1 cellular context compared by ENCODE assay signal in the genomic region with DNA sequence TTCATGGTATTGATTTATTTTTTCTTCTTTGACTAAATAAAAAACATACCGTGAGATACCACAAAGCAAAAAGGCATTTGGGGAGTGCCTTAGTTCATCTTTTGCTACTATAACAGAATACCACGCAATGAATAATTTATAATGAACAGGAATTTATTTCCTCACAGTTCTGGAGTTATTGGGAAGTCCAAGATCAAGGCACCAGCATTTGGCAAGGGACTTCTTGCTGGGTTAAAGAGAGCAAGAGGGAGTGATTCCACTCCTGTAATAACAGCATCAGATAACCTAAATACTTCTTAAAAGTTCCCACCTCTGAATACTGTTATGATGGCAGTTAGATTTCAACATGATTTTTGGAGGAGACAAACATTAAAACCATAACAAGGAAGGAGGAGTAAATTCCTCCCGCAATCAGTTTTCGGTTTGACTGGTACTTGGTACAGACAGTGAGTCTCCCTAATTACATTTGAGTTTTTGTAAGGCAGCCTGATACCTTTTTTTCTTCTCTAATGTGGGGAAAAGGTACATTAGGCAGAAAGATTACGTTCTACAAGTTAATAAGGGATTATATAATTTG.
TF ChIP-seq lines count a peak whose summit lies in the region.

No MANE protein-coding gene starts in this region.

TF ChIP-seq in GM12878, 131 proteins besides CTCF, POLR2A, EP300 and RAD21:
- TF ChIP-seq NRF1 (conservative IDR thresholded peaks at IDR 0.05; ENCODE audit: low read depth, low read length) (no peak), PML (IDR thresholded peaks at IDR 0.05; ENCODE audit: low read length) (no peak), EED (IDR thresholded peaks at IDR 0.05; ENCODE audit: low read depth) (no peak), KLF5 (IDR thresholded peaks at IDR 0.05; ENCODE audit: partially characterized antibody) (no peak), YBX1 (IDR thresholded peaks at IDR 0.05) (no peak), NBN (IDR thresholded peaks at IDR 0.05) (no peak), KAT2A (conservative IDR thresholded peaks at IDR 0.05; ENCODE audit: control insufficient read depth, low read depth, low read length) (no peak), NR2F1 (conservative IDR thresholded peaks at IDR 0.05) (no peak), CBX5 (IDR thresholded peaks at IDR 0.05; ENCODE audit: low read depth) (no peak), USF2 (IDR thresholded peaks at IDR 0.05; ENCODE audit: borderline replicate concordance, low read depth, low read length) (no peak), LARP7 (IDR thresholded peaks at IDR 0.05) (no peak), RELB (IDR thresholded peaks at IDR 0.05; ENCODE audit: low read depth) (no peak), ZNF274 (IDR thresholded peaks at IDR 0.05; ENCODE audit: insufficient read depth, insufficient read length) (no peak), RCOR1 (conservative IDR thresholded peaks at IDR 0.05; ENCODE audit: low read depth, low read length) (no peak), MTA2 (IDR thresholded peaks at IDR 0.05; ENCODE audit: low read depth) (no peak), CHD4 (IDR thresholded peaks at IDR 0.05) (no peak)
- TF ChIP-seq, protein P1, sequence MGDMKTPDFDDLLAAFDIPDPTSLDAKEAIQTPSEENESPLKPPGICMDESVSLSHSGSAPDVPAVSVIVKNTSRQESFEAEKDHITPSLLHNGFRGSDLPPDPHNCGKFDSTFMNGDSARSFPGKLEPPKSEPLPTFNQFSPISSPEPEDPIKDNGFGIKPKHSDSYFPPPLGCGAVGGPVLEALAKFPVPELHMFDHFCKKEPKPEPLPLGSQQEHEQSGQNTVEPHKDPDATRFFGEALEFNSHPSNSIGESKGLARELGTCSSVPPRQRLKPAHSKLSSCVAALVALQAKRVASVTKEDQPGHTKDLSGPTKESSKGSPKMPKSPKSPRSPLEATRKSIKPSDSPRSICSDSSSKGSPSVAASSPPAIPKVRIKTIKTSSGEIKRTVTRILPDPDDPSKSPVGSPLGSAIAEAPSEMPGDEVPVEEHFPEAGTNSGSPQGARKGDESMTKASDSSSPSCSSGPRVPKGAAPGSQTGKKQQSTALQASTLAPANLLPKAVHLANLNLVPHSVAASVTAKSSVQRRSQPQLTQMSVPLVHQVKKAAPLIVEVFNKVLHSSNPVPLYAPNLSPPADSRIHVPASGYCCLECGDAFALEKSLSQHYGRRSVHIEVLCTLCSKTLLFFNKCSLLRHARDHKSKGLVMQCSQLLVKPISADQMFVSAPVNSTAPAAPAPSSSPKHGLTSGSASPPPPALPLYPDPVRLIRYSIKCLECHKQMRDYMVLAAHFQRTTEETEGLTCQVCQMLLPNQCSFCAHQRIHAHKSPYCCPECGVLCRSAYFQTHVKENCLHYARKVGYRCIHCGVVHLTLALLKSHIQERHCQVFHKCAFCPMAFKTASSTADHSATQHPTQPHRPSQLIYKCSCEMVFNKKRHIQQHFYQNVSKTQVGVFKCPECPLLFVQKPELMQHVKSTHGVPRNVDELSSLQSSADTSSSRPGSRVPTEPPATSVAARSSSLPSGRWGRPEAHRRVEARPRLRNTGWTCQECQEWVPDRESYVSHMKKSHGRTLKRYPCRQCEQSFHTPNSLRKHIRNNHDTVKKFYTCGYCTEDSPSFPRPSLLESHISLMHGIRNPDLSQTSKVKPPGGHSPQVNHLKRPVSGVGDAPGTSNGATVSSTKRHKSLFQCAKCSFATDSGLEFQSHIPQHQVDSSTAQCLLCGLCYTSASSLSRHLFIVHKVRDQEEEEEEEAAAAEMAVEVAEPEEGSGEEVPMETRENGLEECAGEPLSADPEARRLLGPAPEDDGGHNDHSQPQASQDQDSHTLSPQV (IDR thresholded peaks at IDR 0.05): no peak
